Comparison of ENCODE assay signal across 19 cellular contexts in genomic region chr9:123150708-123151503, GRCh38.
A peak's percentile ranks its signal among the peaks of the same experiment; 100 is the strongest.
DNase-seq lines count a peak whose midpoint lies in the region; ATAC-seq and TF ChIP-seq lines count a peak whose summit lies in the region.
"Had no signal": no experiment of that assay in that cellular context is flagged by ENCODE, and none has a peak within 500 bp of the region (broad histone marks: within the 10 kb centered on the region; RNA-seq: fewer than 3 reads in every experiment).

No MANE protein-coding gene starts in this region.

- H3K4me3 ChIP-seq in A673 (ENCODE audit: low read depth, low read length, poor library complexity, severe bottlenecking) (no peak overlapping the region), IMR-90 (ENCODE audit: insufficient read depth, low read depth, low read length) (no peak overlapping the region), cardiac fibroblast (replicated peaks in 1 of 2; ENCODE audit: low read depth in 2 of 2, low read length in 2 of 2) (no peak overlapping the region), fibroblast of pulmonary artery (replicated peaks; ENCODE audit: low read depth, low read length) (no peak overlapping the region)
- H3K4me3 ChIP-seq in CD8-positive, alpha-beta memory T cell (ENCODE audit: low read length), result no peak overlapping the region
- H3K4me3 ChIP-seq: GM12878, HAP-1, SJCRH30 had no signal

- H3K23ac ChIP-seq in IMR-90 (ENCODE audit: low read depth, low read length), result no peak overlapping the region

- H3K18ac ChIP-seq in IMR-90 (ENCODE audit: low read depth, low read length), result no peak overlapping the region

- H4K5ac ChIP-seq in IMR-90 (ENCODE audit: low read depth, low read length), result no peak overlapping the region

- H2BK15ac ChIP-seq in IMR-90 (ENCODE audit: low read depth, low read length), result no peak overlapping the region

- H3K27ac ChIP-seq in A673 (ENCODE audit: low read depth, low read length, poor library complexity, severe bottlenecking) (no peak overlapping the region), IMR-90 (ENCODE audit: insufficient read depth, low read length) (no peak overlapping the region)
- no peak overlapping the region for H3K27ac ChIP-seq in CD8-positive, alpha-beta memory T cell (ENCODE audit: low read depth, low read length)
- H3K27ac ChIP-seq: KMS-11, SJCRH30 had no signal

- no peak overlapping the region for H2AK5ac ChIP-seq in IMR-90 (ENCODE audit: low read depth, low read length)

- H3K27me3 Mint-ChIP-seq in CD8-positive, alpha-beta memory T cell, result no peaks in the 10 kb centered on the region

- peak; percentile 17; the same call in 1 of the 2 replicates for ATAC-seq in IMR-90 (ENCODE audit: low read depth)
- no peak for ATAC-seq in HG02938 (IDR thresholded peaks at IDR 0.05; ENCODE audit: unreplicated experiment)
- ATAC-seq: GM12878 had no signal

- H3K9ac ChIP-seq in IMR-90 (ENCODE audit: low read depth, low read length), result no peak overlapping the region
- H3K9ac ChIP-seq: KMS-11 had no signal

- in situ Hi-C loops in IMR-90 (cut with MboI; ENCODE audit: low sequenced_read_pairs), result no loop called here

- H3K4me1 ChIP-seq in A673 (ENCODE audit: insufficient read depth, low read length, poor library complexity, severe bottlenecking), result no peaks in the 10 kb centered on the region
- H3K4me1 ChIP-seq in IMR-90 (ENCODE audit: control insufficient read depth, insufficient read depth, low read length), result no peaks in the 10 kb centered on the region
- no peaks in the 10 kb centered on the region for H3K4me1 ChIP-seq in CD8-positive, alpha-beta memory T cell (ENCODE audit: insufficient read depth, low read length)
- H3K4me1 ChIP-seq: Caco-2, HAP-1, SJCRH30 had no signal

- no peak overlapping the region for H3K27ac Mint-ChIP-seq in CD8-positive, alpha-beta memory T cell

- H4K91ac ChIP-seq in IMR-90 (ENCODE audit: insufficient read depth, low read depth, low read length), result no peak overlapping the region

- H2AFZ ChIP-seq in IMR-90 (replicated peaks; ENCODE audit: low read length, poor library complexity), result no peak overlapping the region

- H3K27me3 ChIP-seq in A673 (replicated peaks; ENCODE audit: insufficient read depth, low read depth, low read length, poor library complexity) (no peaks in the 10 kb centered on the region), IMR-90 (ENCODE audit: control insufficient read depth, insufficient read depth, low read length) (no peaks in the 10 kb centered on the region; the same call in 1 of the 2 replicates)
- no peaks in the 10 kb centered on the region for H3K27me3 ChIP-seq in CD8-positive, alpha-beta memory T cell (ENCODE audit: insufficient read depth, low read length, poor library complexity, severe bottlenecking)
- H3K27me3 ChIP-seq: SJCRH30 had no signal

- POLR2A ChIA-PET in A673 (lab: Charles Lee; ENCODE audit: low non-redundant PET), result no interaction called here
- POLR2A ChIA-PET in IMR-90 (lab: Charles Lee; ENCODE audit: unreplicated experiment), result no interaction called here
- POLR2A ChIA-PET in CD8-positive, alpha-beta memory T cell (lab: Charles Lee), result no interaction called here

- DNase-seq in A673 (ENCODE audit: low spot score), result peak; percentile 10
- DNase-seq in IMR-90, result peak; percentile 41
- peak; percentile 4 to 10 for DNase-seq in cardiac fibroblast (ENCODE audit: low read depth in 2 of 2)
- peak; percentile 2 for DNase-seq in fibroblast of pulmonary artery (ENCODE audit: low read depth)
- DNase-seq in NCI-H2107 treated with DMSO at 0.1 percent for 48 hours (lab: John Stamatoyannopoulos, UW; ENCODE audit: unreplicated experiment), result no peak
- no peak for DNase-seq in CD8-positive, alpha-beta memory T cell
- no peak for DNase-seq in epidermal melanocyte (ENCODE audit: insufficient read length, low spot score)
- DNase-seq: C1 segment of cervical spinal cord, Caco-2, DMS53, MM.1S, NCI-H1105, NCI-H1694 treated with DMSO at 0.1 percent for 48 hours, NCI-H510A treated with DMSO at 0.1 percent for 48 hours, SJCRH30 had no signal

- H3K4me3 Mint-ChIP-seq in CD8-positive, alpha-beta memory T cell, result no peak overlapping the region

- H3K4me2 ChIP-seq in IMR-90 (ENCODE audit: low read depth, low read length), result no peak overlapping the region
- H3K4me2 ChIP-seq: KMS-11 had no signal

- no peak overlapping the region for H2BK5ac ChIP-seq in IMR-90 (ENCODE audit: low read depth, low read length, poor library complexity, severe bottlenecking)

- CTCF ChIA-PET in A673 (lab: Charles Lee) (no interaction called here), IMR-90 (lab: Yijun Ruan, JAX) (no interaction called here)
- CTCF ChIA-PET in CD8-positive, alpha-beta memory T cell (lab: Charles Lee), result no interaction called here

- intact Hi-C loops in A673 (cut with micrococcal nuclease; ENCODE audit: unreplicated experiment) (no loop called here), IMR-90 (cut with micrococcal nuclease) (no loop called here)

- TF ChIP-seq CTCF in A673 (conservative IDR thresholded peaks at IDR 0.05; ENCODE audit: low read depth, low read length), result no peak
- no peak for TF ChIP-seq CTCF in IMR-90 (conservative IDR thresholded peaks at IDR 0.05; ENCODE audit: low read depth, low read length)
- no peak for TF ChIP-seq CTCF in cardiac fibroblast (IDR thresholded peaks at IDR 0.05; ENCODE audit: low read depth, low read length)
- TF ChIP-seq CTCF in fibroblast of pulmonary artery (IDR thresholded peaks at IDR 0.05; ENCODE audit: low read length, missing control alignments), result no peak

- H3K14ac ChIP-seq in IMR-90 (replicated peaks; ENCODE audit: low read depth, low read length), result no peak overlapping the region

- peaks cover 12 to 28% (median 23%) of the 10 kb centered on the region in 3 donors for H3K36me3 Mint-ChIP-seq in CD8-positive, alpha-beta memory T cell

- peaks cover 8% of the 10 kb centered on the region for H3K36me3 ChIP-seq in A673 (ENCODE audit: insufficient read depth, low read length, poor library complexity, severe bottlenecking)
- no peaks in the 10 kb centered on the region for H3K36me3 ChIP-seq in IMR-90 (ENCODE audit: control insufficient read depth, insufficient read depth, low read length)
- H3K36me3 ChIP-seq in CD8-positive, alpha-beta memory T cell (ENCODE audit: insufficient read depth, low read length), result no peaks in the 10 kb centered on the region
- H3K36me3 ChIP-seq: HAP-1 had no signal

- 20% methylated on average over 1 of the region's 5 CpGs; no CpG with 5 or more reads in 1 of the 2 experiments for WGBS in IMR-90 (ENCODE audit: extremely low coverage in 2 of 2, insufficient read length in 1 of 2), 2 experiments

- H2BK20ac ChIP-seq in IMR-90 (ENCODE audit: low read depth, low read length), result no peak overlapping the region

- H4K20me1 ChIP-seq in IMR-90 (ENCODE audit: insufficient read depth, low read length), result no peaks in the 10 kb centered on the region

- H3K79me1 ChIP-seq in IMR-90 (ENCODE audit: low read depth in 1 of 2, low read length in 2 of 2), result no peaks in the 10 kb centered on the region

- no peak for TF ChIP-seq RAD21 in IMR-90 (IDR thresholded peaks at IDR 0.05; ENCODE audit: low read length)

- no peak for TF ChIP-seq POLR2A in IMR-90 (IDR thresholded peaks at IDR 0.05; ENCODE audit: low read depth, low read length)

- no peak overlapping the region for H2BK120ac ChIP-seq in IMR-90 (ENCODE audit: low read depth, low read length)

- no peak overlapping the region for H4K8ac ChIP-seq in IMR-90 (ENCODE audit: low read depth in 2 of 2, low read length in 2 of 2)

- H2AK9ac ChIP-seq in IMR-90 (replicated peaks; ENCODE audit: low read depth, low read length, poor library complexity), result no peak overlapping the region

- H3K9me1 ChIP-seq in IMR-90 (ENCODE audit: insufficient read depth, low read length), result no peaks in the 10 kb centered on the region

- H3K56ac ChIP-seq in IMR-90 (ENCODE audit: extremely low read depth, insufficient read depth, low read length), result no peak overlapping the region

- dilution Hi-C loops in IMR-90 (cut with HindIII; ENCODE audit: low sequenced_read_pairs, unreplicated experiment), result no loop called here

- H3K4me1 Mint-ChIP-seq in CD8-positive, alpha-beta memory T cell, result no peaks in the 10 kb centered on the region

- BruUV-seq in A673 (replicated peaks; lab: Mats Ljungman, UMichigan) (no TSS peak), IMR-90 (replicated peaks; lab: Mats Ljungman, UMichigan) (no TSS peak)

- no peaks in the 10 kb centered on the region for H3K9me3 Mint-ChIP-seq in CD8-positive, alpha-beta memory T cell

- H3K9me3 ChIP-seq in A673 (ENCODE audit: low read depth, low read length, poor library complexity, severe bottlenecking) (peaks cover 5% of the 10 kb centered on the region), IMR-90 (ENCODE audit: control insufficient read depth, insufficient read depth, low read length) (no peaks in the 10 kb centered on the region)
- no peaks in the 10 kb centered on the region for H3K9me3 ChIP-seq in CD8-positive, alpha-beta memory T cell (ENCODE audit: low read length)
- H3K9me3 ChIP-seq: Caco-2, HAP-1 had no signal

- no peak overlapping the region for H3K4ac ChIP-seq in IMR-90 (ENCODE audit: low read depth, low read length)

TF ChIP-seq in IMR-90, 13 proteins besides CTCF, POLR2A, EP300 and RAD21 (continues in another document):
- TF ChIP-seq ELK1 (IDR thresholded peaks at IDR 0.05; ENCODE audit: borderline replicate concordance, low read depth, low read length), result no peak
- TF ChIP-seq NFE2L2 (IDR thresholded peaks at IDR 0.05; ENCODE audit: low read depth, low read length), result no peak
- TF ChIP-seq BHLHE40 (IDR thresholded peaks at IDR 0.05; ENCODE audit: low read depth, low read length), result no peak
- TF ChIP-seq MXI1 (IDR thresholded peaks at IDR 0.05; ENCODE audit: borderline replicate concordance, low read depth, low read length), result no peak
- TF ChIP-seq MAFK (IDR thresholded peaks at IDR 0.05; ENCODE audit: low read depth, low read length), result no peak
- no peak for TF ChIP-seq CHD1 (IDR thresholded peaks at IDR 0.05; ENCODE audit: low read depth, low read length)
- TF ChIP-seq RFX5 (IDR thresholded peaks at IDR 0.05; ENCODE audit: low read depth, low read length), result no peak
- no peak for TF ChIP-seq FOS (IDR thresholded peaks at IDR 0.05; ENCODE audit: low read depth, low read length)
- TF ChIP-seq MAZ (IDR thresholded peaks at IDR 0.05; ENCODE audit: borderline replicate concordance, low read depth, low read length), result no peak

Comparison
In these comparisons a context has a peak if more than half of its experiments do, and no peak if none do; other contexts are left out.
1. DNase-seq: peak in A673 (single experiment), IMR-90 (single experiment), cardiac fibroblast (2 of 2) and fibroblast of pulmonary artery (single experiment); none in NCI-H2107 treated with DMSO at 0.1 percent for 48 hours (single experiment), CD8-positive, alpha-beta memory T cell (0 of 5) and epidermal melanocyte (single experiment).